ENCODE assay signal across 11 cellular contexts in the genomic region with DNA sequence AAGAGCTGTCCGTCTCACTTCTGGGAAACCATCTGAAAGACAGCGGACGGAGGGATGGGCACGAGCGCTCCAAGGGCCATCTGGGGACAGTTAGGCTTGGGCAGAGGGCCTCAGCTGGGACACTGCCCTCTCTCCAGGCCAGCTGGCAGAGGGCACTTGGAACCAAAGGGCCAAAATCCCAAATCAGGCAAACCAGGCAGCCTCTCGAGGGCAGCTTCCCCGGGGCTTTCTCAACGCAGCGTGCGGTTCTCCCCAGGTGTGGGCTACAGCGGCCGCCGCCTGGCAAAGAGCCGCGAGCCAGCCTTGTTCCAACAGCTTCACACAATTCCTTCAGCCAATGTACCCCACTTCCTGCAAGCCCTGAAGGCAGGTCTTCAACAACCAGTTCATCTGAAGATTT. TPM values are rescaled to one million over a fixed set of nuclear protein-coding genes. Genes with fewer than 3 reads are reported as not detected.
DNase-seq lines count a peak whose midpoint lies in the region; ATAC-seq and TF ChIP-seq lines count a peak whose summit lies in the region.
"Had no signal": no experiment of that assay in that cellular context is flagged by ENCODE, and none has a peak within 500 bp of the region (broad histone marks: within the 10 kb centered on the region; RNA-seq: fewer than 3 reads in every experiment).

No MANE protein-coding gene starts in this region.

- H3K9me3 ChIP-seq in gastroesophageal sphincter = no peaks in the 10 kb centered on the region
- H3K9me3 ChIP-seq in neutrophil = no peaks in the 10 kb centered on the region
- H3K9me3 ChIP-seq in mucosa of descending colon = no peaks in the 10 kb centered on the region
- H3K9me3 ChIP-seq: A549 had no signal

- H3K36me3 ChIP-seq in gastroesophageal sphincter (peaks cover 0 to 9% of the 10 kb centered on the region in 2 donors), neutrophil (peaks cover 8% of the 10 kb centered on the region), mucosa of descending colon (ENCODE audit: low read depth) (no peaks in the 10 kb centered on the region)

- CTCF ChIA-PET in GM10248 (lab: Yijun Ruan, JAX) = interaction anchor here (1.1 to 2.2 kb wide), 2 partner anchors 9 to 56 kb away, joined by 3 to 8 read pairs; no protein-coding TSS in a partner anchor

- H3K27me3 Mint-ChIP-seq in natural killer cell (ENCODE audit: low read depth in 2 of 2) = no peaks in the 10 kb centered on the region
- no peaks in the 10 kb centered on the region for H3K27me3 Mint-ChIP-seq in natural killer cell treated with Interleukin-12 subunit alpha and Interleukin-12 subunit beta and Interleukin-15 and Interleukin-18, amount 100 ng/mL, for 72 hours

- intact Hi-C loops in natural killer cell (cut with micrococcal nuclease) (no loop called here), mucosa of descending colon (cut with DNase I, micrococcal nuclease) (no loop called here)

- peaks cover 71 to 89% of the 10 kb centered on the region in 2 donors for H3K4me1 Mint-ChIP-seq in natural killer cell
- H3K4me1 Mint-ChIP-seq in natural killer cell treated with Interleukin-12 subunit alpha and Interleukin-12 subunit beta and Interleukin-15 and Interleukin-18, amount 100 ng/mL, for 72 hours (ENCODE audit: low read depth in 2 of 2) = peaks cover 51 to 66% of the 10 kb centered on the region in 2 donors

- ATAC-seq in natural killer cell (no peak), gastroesophageal sphincter (no peak), mucosa of descending colon (no peak), GM18867 (IDR thresholded peaks at IDR 0.05; ENCODE audit: unreplicated experiment) (no peak)
- no peak for ATAC-seq in natural killer cell treated with Interleukin-12 subunit alpha and Interleukin-12 subunit beta and Interleukin-15 and Interleukin-18, amount 100 ng/mL, for 72 hours
- ATAC-seq: A549 had no signal

- 84 to 93% methylated on average over 3 to 7 of the region's 15 CpGs for WGBS in gastroesophageal sphincter (ENCODE audit: low coverage in 1 of 2), 2 donors

- POLR2A ChIA-PET in GM10248 (lab: Yijun Ruan, JAX) = no interaction called here

- peak overlapping the region; percentile 84 to 90 (median 86) for H3K27ac ChIP-seq in gastroesophageal sphincter
- peak overlapping the region; percentile 89 for H3K27ac ChIP-seq in neutrophil

- no peak for TF ChIP-seq EP300 in gastroesophageal sphincter (IDR thresholded peaks at IDR 0.05)

- DNase-seq in natural killer cell = no peak
- DNase-seq in natural killer cell treated with Interleukin-12 subunit alpha and Interleukin-12 subunit beta and Interleukin-15 and Interleukin-18, amount 100 ng/mL, for 72 hours (ENCODE audit: low spot score) = no peak
- no peak for DNase-seq in mucosa of descending colon
- DNase-seq in DMS 273 treated with DMSO at 0.1 percent for 48 hours (lab: John Stamatoyannopoulos, UW) = no peak
- DNase-seq in GM10248 (ENCODE audit: extremely low spot score) = no peak
- DNase-seq: NCI-H146 had no signal

- H3K27ac Mint-ChIP-seq in natural killer cell = peak overlapping the region in 1 of 2 donors; percentile 82
- H3K27ac Mint-ChIP-seq in natural killer cell treated with Interleukin-12 subunit alpha and Interleukin-12 subunit beta and Interleukin-15 and Interleukin-18, amount 100 ng/mL, for 72 hours = peak overlapping the region in 1 of 2 donors; percentile 83

- peaks cover 25 to 95% (median 77%) of the 10 kb centered on the region in 3 donors for H3K4me1 ChIP-seq in gastroesophageal sphincter
- peaks cover 71 to 76% of the 10 kb centered on the region in 2 experiments for H3K4me1 ChIP-seq in neutrophil (ENCODE audit: control insufficient read depth in 1 of 2, insufficient read depth in 1 of 2, low read depth in 1 of 2, low read length in 1 of 2)
- H3K4me1 ChIP-seq in mucosa of descending colon (ENCODE audit: low read depth) = peaks cover 42% of the 10 kb centered on the region

- no peaks in the 10 kb centered on the region for H3K9me3 Mint-ChIP-seq in natural killer cell
- H3K9me3 Mint-ChIP-seq in natural killer cell treated with Interleukin-12 subunit alpha and Interleukin-12 subunit beta and Interleukin-15 and Interleukin-18, amount 100 ng/mL, for 72 hours = no peaks in the 10 kb centered on the region

- TF ChIP-seq POLR2A in gastroesophageal sphincter (IDR thresholded peaks at IDR 0.05) = no peak

- no peaks in the 10 kb centered on the region for H3K36me3 Mint-ChIP-seq in natural killer cell
- no peaks in the 10 kb centered on the region for H3K36me3 Mint-ChIP-seq in natural killer cell treated with Interleukin-12 subunit alpha and Interleukin-12 subunit beta and Interleukin-15 and Interleukin-18, amount 100 ng/mL, for 72 hours

- peak overlapping the region; percentile 25 for H3K4me3 Mint-ChIP-seq in natural killer cell
- H3K4me3 Mint-ChIP-seq in natural killer cell treated with Interleukin-12 subunit alpha and Interleukin-12 subunit beta and Interleukin-15 and Interleukin-18, amount 100 ng/mL, for 72 hours = no peak overlapping the region

- no peak overlapping the region for H3K4me3 ChIP-seq in gastroesophageal sphincter
- H3K4me3 ChIP-seq in neutrophil (ENCODE audit: low read depth in 1 of 2, low read length in 1 of 2) = peak overlapping the region; percentile 56 to 58
- H3K4me3 ChIP-seq in mucosa of descending colon = no peak overlapping the region
- H3K4me3 ChIP-seq: A549 had no signal

- no peaks in the 10 kb centered on the region for H3K27me3 ChIP-seq in gastroesophageal sphincter
- H3K27me3 ChIP-seq in neutrophil = no peaks in the 10 kb centered on the region

- no peak for TF ChIP-seq CTCF in natural killer cell (IDR thresholded peaks at IDR 0.05)
- no peak for TF ChIP-seq CTCF in gastroesophageal sphincter (IDR thresholded peaks at IDR 0.05)
- no peak for TF ChIP-seq CTCF in neutrophil (IDR thresholded peaks at IDR 0.05)
- no peak for TF ChIP-seq CTCF in mucosa of descending colon (IDR thresholded peaks at IDR 0.05)
- TF ChIP-seq CTCF in GM10248 (IDR thresholded peaks at IDR 0.05; ENCODE audit: control extremely low read depth, extremely low read depth, low read depth, missing control alignments) = no peak

RNA-seq across cellular contexts. Expression of gene MLLT1, which starts 5.0 kb away (rescaled TPM):
- 10 to 100 TPM; 30.2 to 43.8 (median 36.6) TPM for total RNA-seq in natural killer cell
- 100 to 1,000 TPM in 1 of 2 donors, 10 to 100 TPM in 1; 44.7 to 104 TPM for total RNA-seq in natural killer cell treated with Interleukin-12 subunit alpha and Interleukin-12 subunit beta and Interleukin-15 and Interleukin-18, amount 100 ng/mL, for 72 hours
- total RNA-seq in gastroesophageal sphincter = 10 to 100 TPM; 21.4 to 42.5 (median 23.8) TPM
- total RNA-seq in mucosa of descending colon = 10 to 100 TPM; 32.5 to 75.3 (median 33.7) TPM

RNA-seq across cellular contexts. Expression of gene ACER1, which starts 58.7 kb away (rescaled TPM):
- total RNA-seq in natural killer cell = under 1 TPM in 2 of 3 donors, not detected in 1; 0.25 to 0.35 TPM
- total RNA-seq in natural killer cell treated with Interleukin-12 subunit alpha and Interleukin-12 subunit beta and Interleukin-15 and Interleukin-18, amount 100 ng/mL, for 72 hours = not detected
- not detected for total RNA-seq in gastroesophageal sphincter
- total RNA-seq in mucosa of descending colon = not detected
- total RNA-seq: SK-MEL-5 had no signal

Comparison
In these comparisons a context has a peak if more than half of its experiments do, and no peak if none do; other contexts are left out.
1. H3K4me3 ChIP-seq: peak in neutrophil (2 of 2); none in gastroesophageal sphincter (0 of 2) and mucosa of descending colon (single experiment).